8 cellular contexts compared by ENCODE assay signal in the genomic region with DNA sequence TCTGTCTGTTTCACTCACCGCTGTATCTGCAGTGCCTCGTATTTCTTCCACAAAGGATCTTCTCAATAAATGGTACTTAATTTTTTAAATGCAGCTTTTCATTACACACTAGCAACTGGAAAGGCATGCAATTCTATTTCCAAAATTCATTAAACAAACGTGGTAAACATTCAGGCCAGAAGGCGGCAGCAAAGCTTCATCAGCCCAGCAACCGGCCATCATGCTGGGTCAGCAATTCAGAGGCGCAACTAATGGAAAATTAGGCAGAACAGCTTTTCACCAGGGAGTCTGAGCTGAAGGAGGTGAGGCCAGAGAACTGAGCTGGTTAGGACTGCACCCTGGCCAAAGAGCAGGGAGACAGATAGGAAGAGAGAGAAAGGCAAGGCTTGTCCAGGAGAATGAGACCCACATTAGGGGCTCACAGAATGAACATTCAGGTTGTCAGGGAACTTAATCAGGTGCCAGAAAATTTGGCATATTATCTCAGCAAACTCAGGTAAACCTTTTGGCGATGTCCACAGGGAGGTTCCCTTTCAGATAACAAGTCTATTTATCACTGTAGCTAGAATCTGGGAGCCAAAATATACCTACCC. TPM values are rescaled to one million over a fixed set of nuclear protein-coding genes. Genes with fewer than 3 reads are reported as not detected.
DNase-seq lines count a peak whose midpoint lies in the region; ATAC-seq, FAIRE-seq and TF ChIP-seq lines count a peak whose summit lies in the region.

No MANE protein-coding gene starts in this region.

- ATAC-seq in GM21529 (IDR thresholded peaks at IDR 0.05; ENCODE audit: unreplicated experiment) = peak; percentile 75
- peak; percentile 79 for ATAC-seq in upper lobe of right lung
- ATAC-seq in GM21367 (IDR thresholded peaks at IDR 0.05; ENCODE audit: unreplicated experiment) = no peak

- H3K4me3 ChIP-seq in mammary epithelial cell (replicated peaks in 1 of 3; ENCODE audit: insufficient read depth in 1 of 3, low read depth in 2 of 3, low read length in 3 of 3) (no peak overlapping the region), upper lobe of right lung (no peak overlapping the region)

- no peak overlapping the region for H3K27ac ChIP-seq in mammary epithelial cell (ENCODE audit: insufficient read depth, low read depth, low read length)
- no peak overlapping the region for H3K27ac ChIP-seq in upper lobe of right lung

- H3K4me1 ChIP-seq in mammary epithelial cell (ENCODE audit: insufficient read depth, low read length) (peaks cover 10% of the 10 kb centered on the region), upper lobe of right lung (no peaks in the 10 kb centered on the region)

- intact Hi-C loops in mammary epithelial cell (cut with micrococcal nuclease) (loop anchor here (1.0 to 10.0 kb wide), 5 partner anchors 59 to 1337 kb away; a partner anchor contains a TSS), upper lobe of right lung (cut with DNase I) (no loop called here)

- H3K27me3 ChIP-seq in mammary epithelial cell (ENCODE audit: insufficient read depth, low read length) (no peaks in the 10 kb centered on the region), upper lobe of right lung (no peaks in the 10 kb centered on the region)

- no peaks in the 10 kb centered on the region for H3K79me2 ChIP-seq in mammary epithelial cell (ENCODE audit: insufficient read depth, low read length)

- no peak overlapping the region for H3K9ac ChIP-seq in mammary epithelial cell (ENCODE audit: insufficient read depth, low read length)

- TF ChIP-seq CTCF in D721Med (IDR thresholded peaks at IDR 0.05; ENCODE audit: insufficient read depth, missing control alignments) (peak; percentile 89), mammary epithelial cell (conservative IDR thresholded peaks at IDR 0.05 in 1 of 2, IDR thresholded peaks at IDR 0.05 in 1 of 2; ENCODE audit: extremely low read depth in 1 of 2, insufficient read depth in 1 of 2, low read depth in 1 of 2, low read length in 2 of 2) (peak; percentile 77 to 84), upper lobe of right lung (IDR thresholded peaks at IDR 0.05) (peak; percentile 67)

- H3K9me3 ChIP-seq in mammary epithelial cell (replicated peaks; ENCODE audit: insufficient read depth, low read length) (no peaks in the 10 kb centered on the region), upper lobe of right lung (no peaks in the 10 kb centered on the region)

- no peak overlapping the region for H2AFZ ChIP-seq in mammary epithelial cell (ENCODE audit: low read depth, low read length)

- FAIRE-seq in D721Med (lab: Jason Lieb, UNC) = peak; percentile 6

- no peaks in the 10 kb centered on the region for H4K20me1 ChIP-seq in mammary epithelial cell (ENCODE audit: insufficient read depth, low read length)

- no TSS peak for BruUV-seq in mammary epithelial cell (replicated peaks; lab: Mats Ljungman, UMichigan)

- WGBS in mammary epithelial cell (ENCODE audit: low coverage, missing lambda C conversion rate) = 14% methylated on average over 7 of the region's 7 CpGs

- H3K4me2 ChIP-seq in mammary epithelial cell (ENCODE audit: insufficient read depth, low read depth, low read length) = no peak overlapping the region

- DNase-seq in D721Med (ENCODE audit: insufficient read length, low spot score) (peak; percentile 22), NCI-H2171 treated with DMSO at 0.1 percent for 48 hours (lab: John Stamatoyannopoulos, UW) (peak; percentile 26), mammary epithelial cell (peak; percentile 28), kidney tubule cell (ENCODE audit: low spot score) (peak; percentile 66), upper lobe of right lung (peak; percentile 72), T-helper 9 cell (no peak)

- in situ Hi-C loops in mammary epithelial cell (cut with MboI; ENCODE audit: low sequenced_read_pairs in 2 of 2) = loop anchor here in 1 of 2 donors (10.0 kb wide), 1 partner anchor 67 kb away; no protein-coding TSS in a partner anchor

- dilution Hi-C loops in mammary epithelial cell (cut with HindIII; ENCODE audit: low sequenced_read_pairs) = no loop called here

- H3K36me3 ChIP-seq in mammary epithelial cell (ENCODE audit: insufficient read depth, low read length) (no peaks in the 10 kb centered on the region), upper lobe of right lung (no peaks in the 10 kb centered on the region)

- CTCF ChIA-PET in mammary epithelial cell (lab: Charles Lee; ENCODE audit: low non-redundant PET) = interaction anchor here (0.8 kb wide), 1 partner anchor 1315 kb away, joined by 3 read pairs; no protein-coding TSS in a partner anchor

RNA-seq across cellular contexts. Expression of a gene that starts 17.7 kb away (rescaled TPM):
- total RNA-seq in mammary epithelial cell (1 to 10 TPM; 2.9 to 9.3 TPM), upper lobe of right lung (14.0 TPM)
- polyA plus RNA-seq in mammary epithelial cell = 0.20 TPM
- 3.3 TPM for polyA minus RNA-seq in mammary epithelial cell
